In genomic region chr3:170867552-170867951, GRCh38 we compare ENCODE assay signal across 1 cellular context.
TF ChIP-seq lines count a peak whose summit lies in the region.

No MANE protein-coding gene starts in this region.

TF ChIP-seq in IMR-90, 13 proteins besides CTCF, POLR2A, EP300 and RAD21 (continued from another document):
- TF ChIP-seq RFX5 (IDR thresholded peaks at IDR 0.05; ENCODE audit: low read depth, low read length) = no peak
- no peak for TF ChIP-seq FOS (IDR thresholded peaks at IDR 0.05; ENCODE audit: low read depth, low read length)
- no peak for TF ChIP-seq CHD1 (IDR thresholded peaks at IDR 0.05; ENCODE audit: low read depth, low read length)
- TF ChIP-seq SMC3 (IDR thresholded peaks at IDR 0.05; ENCODE audit: low read depth, low read length) = no peak
- no peak for TF ChIP-seq NFE2L2 (IDR thresholded peaks at IDR 0.05; ENCODE audit: low read depth, low read length)
- TF ChIP-seq MXI1 (IDR thresholded peaks at IDR 0.05; ENCODE audit: borderline replicate concordance, low read depth, low read length) = no peak
- TF ChIP-seq ELK1 (IDR thresholded peaks at IDR 0.05; ENCODE audit: borderline replicate concordance, low read depth, low read length) = no peak
